Comparison of ENCODE assay signal across 12 cellular contexts in the genomic region with DNA sequence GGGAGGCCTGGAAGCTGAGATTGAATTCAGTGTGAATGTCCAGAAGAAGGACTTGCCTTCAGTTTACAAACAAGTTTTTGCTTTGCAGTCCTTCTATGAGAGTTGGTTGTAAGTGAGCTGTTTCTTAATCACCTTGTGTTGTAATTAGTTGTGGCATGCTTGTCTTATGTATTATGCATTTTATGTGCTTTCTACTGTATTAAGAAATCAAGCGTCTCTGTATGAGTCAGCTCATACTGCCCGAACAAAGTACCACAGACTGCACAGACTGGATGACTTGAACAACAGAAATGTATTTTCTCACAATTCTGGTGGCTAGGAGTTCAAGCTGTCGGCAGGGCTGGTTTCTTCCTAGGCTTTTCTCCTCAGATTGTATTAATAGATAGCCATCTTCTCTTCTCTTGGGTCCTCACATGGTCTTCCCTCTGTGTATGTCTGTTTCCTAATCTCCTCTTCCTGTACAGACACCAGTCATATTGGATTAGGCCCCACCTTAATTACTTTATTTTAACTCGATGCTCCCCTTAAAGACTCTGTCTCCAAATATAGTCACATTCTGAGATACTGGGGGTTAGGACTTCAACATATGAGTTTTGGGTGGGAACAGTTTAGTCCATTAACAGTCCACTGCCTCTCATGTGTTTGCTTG.
DNase-seq lines count a peak whose midpoint lies in the region; ATAC-seq and TF ChIP-seq lines count a peak whose summit lies in the region.
"Had no signal": no experiment of that assay in that cellular context is flagged by ENCODE, and none has a peak within 500 bp of the region (broad histone marks: within the 10 kb centered on the region; RNA-seq: fewer than 3 reads in every experiment).

No MANE protein-coding gene starts in this region.

- DNase-seq in GM04504 (ENCODE audit: low read depth) (peak; percentile 73), SIG-M5 (lab: John Stamatoyannopoulos, UW) (peak; percentile 77), fibroblast of mammary gland (ENCODE audit: low read depth) (peak; percentile 96), retinal pigment epithelial cell (ENCODE audit: low read depth) (peak; percentile 76), retina (no peak)
- DNase-seq: Kasumi-1; NCI-H446 treated with DMSO at 0.1 percent for 48 hours; stimulated activated CD4-positive, alpha-beta T cell treated with anti-CD3 and anti-CD28 coated beads, Interleukin-4, amount 100 ng/mL, for 4 hours had no signal

- ATAC-seq in GM19035 (IDR thresholded peaks at IDR 0.05; ENCODE audit: unreplicated experiment) (no peak), HG03521 (IDR thresholded peaks at IDR 0.05; ENCODE audit: unreplicated experiment) (no peak), GM21526 (IDR thresholded peaks at IDR 0.05; ENCODE audit: low FRiP score, unreplicated experiment) (no peak)

- H3K4me3 ChIP-seq in fibroblast of mammary gland (ENCODE audit: control insufficient read depth, low read depth, low read length) (no peak overlapping the region), retinal pigment epithelial cell (ENCODE audit: low read length) (no peak overlapping the region)
- H3K4me3 ChIP-seq: thoracic aorta had no signal

- TF ChIP-seq CTCF in fibroblast of mammary gland (conservative IDR thresholded peaks at IDR 0.05; ENCODE audit: control insufficient read depth, insufficient read depth, low read depth, low read length) (no peak), retinal pigment epithelial cell (conservative IDR thresholded peaks at IDR 0.05; ENCODE audit: low read depth, low read length) (no peak)
